9 cellular contexts compared by ENCODE assay signal in the genomic region with DNA sequence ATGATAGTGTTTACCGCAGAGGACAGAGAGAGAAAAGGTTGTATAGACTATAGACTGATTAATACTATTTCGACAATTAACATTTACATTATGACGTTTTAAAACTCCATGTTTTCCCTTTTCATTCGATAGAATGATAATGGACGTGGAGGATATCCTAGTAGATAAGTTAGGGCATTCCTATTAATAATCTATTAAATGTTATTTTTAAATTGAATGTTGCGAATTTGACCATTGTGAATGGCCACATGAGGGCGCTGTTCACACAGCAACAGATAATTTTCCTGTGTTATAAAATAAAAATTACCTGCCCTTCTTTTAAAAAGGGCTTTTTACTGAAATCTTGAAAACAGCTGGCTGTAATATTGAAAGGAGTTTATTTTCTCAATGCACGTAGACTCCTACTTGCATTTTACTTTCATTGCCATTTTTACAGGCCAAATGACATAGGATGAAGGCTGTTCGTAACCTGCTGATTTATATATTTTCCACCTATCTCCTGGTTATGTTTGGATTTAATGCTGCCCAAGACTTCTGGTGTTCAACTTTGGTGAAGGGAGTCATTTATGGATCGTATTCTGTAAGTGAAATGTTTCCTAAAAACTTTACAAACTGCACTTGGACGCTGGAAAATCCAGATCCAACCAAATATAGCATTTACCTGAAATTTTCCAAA. TPM values are rescaled to one million over a fixed set of nuclear protein-coding genes. Genes with fewer than 3 reads are reported as not detected.
DNase-seq lines count a peak whose midpoint lies in the region; ATAC-seq and TF ChIP-seq lines count a peak whose summit lies in the region.
"Had no signal": no experiment of that assay in that cellular context is flagged by ENCODE, and none has a peak within 500 bp of the region (broad histone marks: within the 10 kb centered on the region; RNA-seq: fewer than 3 reads in every experiment).

No MANE protein-coding gene starts in this region.

- H3K4me1 Mint-ChIP-seq in activated naive CD8-positive, alpha-beta T cell treated with anti-CD3 and anti-CD28 coated beads, Interleukin-2, amount 50 U/mL, for 24 hours, result peaks cover 14% of the 10 kb centered on the region

- intact Hi-C loops in tibial artery (cut with DNase I; ENCODE audit: low total_unique reads), result no loop called here

- H3K9me3 Mint-ChIP-seq in activated naive CD8-positive, alpha-beta T cell treated with anti-CD3 and anti-CD28 coated beads, Interleukin-2, amount 50 U/mL, for 24 hours, result no peaks in the 10 kb centered on the region

- peaks cover 63% of the 10 kb centered on the region for H3K27me3 Mint-ChIP-seq in activated naive CD8-positive, alpha-beta T cell treated with anti-CD3 and anti-CD28 coated beads, Interleukin-2, amount 50 U/mL, for 24 hours

- no peak overlapping the region for H3K27ac Mint-ChIP-seq in activated naive CD8-positive, alpha-beta T cell treated with anti-CD3 and anti-CD28 coated beads, Interleukin-2, amount 50 U/mL, for 24 hours

- peak; percentile 32 for DNase-seq in NCI-H2029 treated with DMSO at 0.1 percent for 48 hours (lab: John Stamatoyannopoulos, UW)
- DNase-seq in NCI-H2029 (lab: John Stamatoyannopoulos, UW), result no peak
- DNase-seq in LoVo (ENCODE audit: low spot score), result peak; percentile 41
- peak; percentile 38 for DNase-seq in activated naive CD8-positive, alpha-beta T cell treated with anti-CD3 and anti-CD28 coated beads, Interleukin-2, amount 50 U/mL, for 24 hours
- DNase-seq in right atrium auricular region (ENCODE audit: low spot score), result no peak
- peak in 1 of 2 donors; percentile 34 for DNase-seq in tibial artery
- DNase-seq in A172 (ENCODE audit: low spot score), result no peak

- no peak overlapping the region for H3K4me3 Mint-ChIP-seq in activated naive CD8-positive, alpha-beta T cell treated with anti-CD3 and anti-CD28 coated beads, Interleukin-2, amount 50 U/mL, for 24 hours

- no peaks in the 10 kb centered on the region for H3K27me3 ChIP-seq in right atrium auricular region
- H3K27me3 ChIP-seq in tibial artery, result no peaks in the 10 kb centered on the region

- H3K4me3 ChIP-seq in right atrium auricular region (no peak overlapping the region), tibial artery (no peak overlapping the region)

- TF ChIP-seq CTCF in right atrium auricular region (IDR thresholded peaks at IDR 0.05) (peak; percentile 61 to 85), tibial artery (IDR thresholded peaks at IDR 0.05) (peak; percentile 50 to 78)

- ATAC-seq in activated naive CD8-positive, alpha-beta T cell treated with anti-CD3 and anti-CD28 coated beads, Interleukin-2, amount 50 U/mL, for 24 hours, result no peak
- no peak for ATAC-seq in HG03025 (IDR thresholded peaks at IDR 0.05; ENCODE audit: low FRiP score, unreplicated experiment)

- H3K36me3 ChIP-seq in right atrium auricular region, result no peaks in the 10 kb centered on the region
- no peaks in the 10 kb centered on the region for H3K36me3 ChIP-seq in tibial artery

- H3K4me1 ChIP-seq in right atrium auricular region (peaks cover 0 to 8% of the 10 kb centered on the region in 2 donors), tibial artery (peaks cover 0 to 21% (median 0%) of the 10 kb centered on the region in 4 donors)

- H3K9me3 ChIP-seq in right atrium auricular region (no peaks in the 10 kb centered on the region), tibial artery (no peaks in the 10 kb centered on the region)

- H3K27ac ChIP-seq in right atrium auricular region (no peak overlapping the region), tibial artery (no peak overlapping the region)

- H3K36me3 Mint-ChIP-seq in activated naive CD8-positive, alpha-beta T cell treated with anti-CD3 and anti-CD28 coated beads, Interleukin-2, amount 50 U/mL, for 24 hours (ENCODE audit: low read depth), result no peaks in the 10 kb centered on the region

RNA-seq across cellular contexts. Expression of a gene that starts 3.3 kb away (rescaled TPM):
- total RNA-seq in right atrium auricular region, result 1 to 10 TPM; 1.3 to 2.4 TPM
- total RNA-seq in A172 (2014; rRNA removed; shearing (Covaris generic)), result not detected in 2 replicates
- total RNA-seq: activated CD8-positive, alpha-beta memory T cell treated with anti-CD3 and anti-CD28 coated beads for 36 hours had no signal

Comparison
In these comparisons a context has a peak if more than half of its experiments do, and no peak if none do; other contexts are left out.
1. DNase-seq: peak in NCI-H2029 treated with DMSO at 0.1 percent for 48 hours (single experiment), LoVo (single experiment) and activated naive CD8-positive, alpha-beta T cell treated with anti-CD3 and anti-CD28 coated beads, Interleukin-2, amount 50 U/mL, for 24 hours (single experiment); none in NCI-H2029 (single experiment), right atrium auricular region (single experiment) and A172 (single experiment).